1 cellular context compared by ENCODE assay signal in the genomic region with DNA sequence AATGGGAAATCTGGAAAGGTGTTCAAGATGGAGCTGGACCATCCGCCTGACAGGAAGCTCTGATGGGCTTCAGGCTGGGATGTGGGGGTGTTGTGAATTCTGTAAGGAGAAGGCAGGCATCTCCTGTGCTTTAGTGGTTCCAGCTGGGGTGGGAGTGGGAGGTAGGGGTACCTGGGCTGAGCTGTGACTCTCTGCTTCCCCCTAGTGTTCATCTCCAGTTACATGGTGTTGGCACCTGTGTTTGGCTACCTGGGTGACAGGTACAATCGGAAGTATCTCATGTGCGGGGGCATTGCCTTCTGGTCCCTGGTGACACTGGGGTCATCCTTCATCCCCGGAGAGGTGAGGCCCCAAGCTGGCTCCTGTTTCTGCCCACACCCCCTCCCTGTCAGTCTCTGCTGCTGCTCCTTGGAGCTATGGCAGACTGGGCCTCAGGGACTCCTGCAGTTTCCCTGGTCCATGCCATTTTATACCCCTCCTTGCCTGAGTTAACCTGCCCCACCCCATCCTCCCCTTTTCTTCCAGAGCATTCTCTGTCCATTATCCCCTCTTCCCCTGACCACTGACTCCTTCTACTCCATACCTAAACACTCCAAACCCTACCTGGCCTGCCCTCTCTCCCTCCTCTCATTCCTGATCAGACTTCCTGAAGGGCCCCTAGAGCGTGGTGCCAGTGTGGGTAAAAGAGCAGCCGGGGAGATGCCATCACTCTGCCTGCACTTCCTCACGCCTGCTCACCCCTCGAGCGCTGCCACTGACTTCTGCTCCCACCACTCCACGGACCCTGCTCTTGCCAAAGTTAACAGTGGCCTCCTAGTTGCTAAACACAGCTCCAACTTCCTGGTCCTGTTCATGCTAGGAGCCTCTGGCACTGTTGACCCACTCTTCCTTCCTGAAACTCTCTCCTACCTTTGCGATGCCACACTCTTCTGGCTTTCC.
TF ChIP-seq lines count a peak whose summit lies in the region.

No MANE protein-coding gene starts in this region.

TF ChIP-seq in HCT116, 20 proteins besides CTCF, POLR2A, EP300 and RAD21:
- no peak for TF ChIP-seq FOSL1 (IDR thresholded peaks at IDR 0.05; ENCODE audit: low read depth)
- TF ChIP-seq, protein P1, sequence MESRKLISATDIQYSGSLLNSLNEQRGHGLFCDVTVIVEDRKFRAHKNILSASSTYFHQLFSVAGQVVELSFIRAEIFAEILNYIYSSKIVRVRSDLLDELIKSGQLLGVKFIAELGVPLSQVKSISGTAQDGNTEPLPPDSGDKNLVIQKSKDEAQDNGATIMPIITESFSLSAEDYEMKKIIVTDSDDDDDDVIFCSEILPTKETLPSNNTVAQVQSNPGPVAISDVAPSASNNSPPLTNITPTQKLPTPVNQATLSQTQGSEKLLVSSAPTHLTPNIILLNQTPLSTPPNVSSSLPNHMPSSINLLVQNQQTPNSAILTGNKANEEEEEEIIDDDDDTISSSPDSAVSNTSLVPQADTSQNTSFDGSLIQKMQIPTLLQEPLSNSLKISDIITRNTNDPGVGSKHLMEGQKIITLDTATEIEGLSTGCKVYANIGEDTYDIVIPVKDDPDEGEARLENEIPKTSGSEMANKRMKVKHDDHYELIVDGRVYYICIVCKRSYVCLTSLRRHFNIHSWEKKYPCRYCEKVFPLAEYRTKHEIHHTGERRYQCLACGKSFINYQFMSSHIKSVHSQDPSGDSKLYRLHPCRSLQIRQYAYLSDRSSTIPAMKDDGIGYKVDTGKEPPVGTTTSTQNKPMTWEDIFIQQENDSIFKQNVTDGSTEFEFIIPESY (IDR thresholded peaks at IDR 0.05; ENCODE audit: extremely low read depth, insufficient replicate concordance, low read length), result no peak
- no peak for TF ChIP-seq JUND (IDR thresholded peaks at IDR 0.05)
- TF ChIP-seq POLR2AphosphoS5 (IDR thresholded peaks at IDR 0.05; ENCODE audit: low read depth, low read length), result no peak
- no peak for TF ChIP-seq SRF (IDR thresholded peaks at IDR 0.05; ENCODE audit: low read depth)
- TF ChIP-seq SIN3A (IDR thresholded peaks at IDR 0.05; ENCODE audit: low read depth), result no peak
- TF ChIP-seq SP1 (IDR thresholded peaks at IDR 0.05; ENCODE audit: low read depth), result no peak
- TF ChIP-seq, protein P2, sequence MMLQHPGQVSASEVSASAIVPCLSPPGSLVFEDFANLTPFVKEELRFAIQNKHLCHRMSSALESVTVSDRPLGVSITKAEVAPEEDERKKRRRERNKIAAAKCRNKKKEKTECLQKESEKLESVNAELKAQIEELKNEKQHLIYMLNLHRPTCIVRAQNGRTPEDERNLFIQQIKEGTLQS (IDR thresholded peaks at IDR 0.05), result no peak
- TF ChIP-seq ZNF274 (IDR thresholded peaks at IDR 0.05; ENCODE audit: low read depth, low read length), result no peak
- no peak for TF ChIP-seq EZH2 (IDR thresholded peaks at IDR 0.05)
- TF ChIP-seq, protein P3, sequence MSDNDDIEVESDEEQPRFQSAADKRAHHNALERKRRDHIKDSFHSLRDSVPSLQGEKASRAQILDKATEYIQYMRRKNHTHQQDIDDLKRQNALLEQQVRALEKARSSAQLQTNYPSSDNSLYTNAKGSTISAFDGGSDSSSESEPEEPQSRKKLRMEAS (IDR thresholded peaks at IDR 0.05), result no peak
